ENCODE assay signal across 8 cellular contexts in the genomic region with DNA sequence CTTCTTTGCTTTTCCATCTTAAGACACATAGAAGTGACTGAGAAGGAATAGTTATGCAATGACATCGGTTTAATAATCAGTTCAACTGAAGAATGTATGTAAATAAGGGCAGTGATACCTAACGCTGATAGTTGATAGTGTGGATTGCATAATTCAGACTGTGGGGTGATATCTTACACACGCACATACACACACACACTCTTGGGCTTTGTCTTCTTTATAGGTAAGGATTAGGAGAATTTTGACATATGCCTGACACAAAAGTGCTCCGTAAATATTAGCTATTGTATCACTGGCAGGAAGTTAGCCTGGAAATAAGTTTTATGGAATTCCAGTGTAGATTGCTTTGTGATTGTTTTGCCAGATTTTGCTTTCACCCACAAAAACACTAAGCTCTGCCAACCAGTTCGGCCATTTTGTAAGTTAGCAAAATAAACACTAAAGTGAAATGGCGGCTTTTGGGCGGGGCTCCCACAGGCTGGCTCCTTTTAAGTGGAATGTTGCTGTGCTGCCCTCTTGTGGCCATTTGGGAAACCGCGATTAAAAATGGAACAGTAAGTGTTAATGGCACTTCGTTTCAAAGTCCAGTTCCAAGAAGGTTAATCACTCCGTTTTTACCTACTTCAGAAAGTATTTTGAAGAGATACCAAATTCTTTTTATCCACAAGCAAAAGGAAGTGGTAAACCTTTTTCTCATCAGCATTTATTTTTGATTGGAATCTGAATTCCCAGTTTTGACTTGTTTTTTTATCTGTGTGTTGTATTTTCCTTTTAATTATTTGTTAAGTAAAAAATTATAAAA. TPM values are rescaled to one million over a fixed set of nuclear protein-coding genes. Genes with fewer than 3 reads are reported as not detected.
DNase-seq lines count a peak whose midpoint lies in the region; ATAC-seq and TF ChIP-seq lines count a peak whose summit lies in the region.

No MANE protein-coding gene starts in this region.

- intact Hi-C loops in left ventricle myocardium inferior (cut with micrococcal nuclease) (loop anchor here (5.0 kb wide), 1 partner anchor 106 kb away; no protein-coding TSS in a partner anchor), prostate gland (cut with DNase I) (loop anchor here (1.0 to 5.0 kb wide), 2 partner anchors 36 to 109 kb away; no protein-coding TSS in a partner anchor), upper lobe of right lung (cut with DNase I) (loop anchor here (10.0 kb wide), 1 partner anchor 113 kb away; no protein-coding TSS in a partner anchor)

- no peak overlapping the region for H2AFZ ChIP-seq in H9 (ENCODE audit: low read length)

- no peak for TF ChIP-seq POLR2A in prostate gland (IDR thresholded peaks at IDR 0.05)

- H3K18ac ChIP-seq in H9 (ENCODE audit: insufficient read length, low read depth, low read length), result peak overlapping the region; percentile 77

- WGBS in H9 (ENCODE audit: extremely low coverage, insufficient read length, low lambda C conversion rate), result no CpG with 5 or more reads among the region's 11 CpGs
- 10% methylated on average over 11 of the region's 11 CpGs for WGBS in prostate gland

- H3K9me3 ChIP-seq in H9 (ENCODE audit: control insufficient read depth, low read depth, low read length) (no peaks in the 10 kb centered on the region), left ventricle myocardium inferior (replicated peaks) (no peaks in the 10 kb centered on the region), prostate gland (no peaks in the 10 kb centered on the region), upper lobe of right lung (no peaks in the 10 kb centered on the region)

- H3K27ac ChIP-seq in H9 (ENCODE audit: insufficient read length, low read depth, low read length) (peak overlapping the region; percentile 87), angular gyrus (ENCODE audit: low read depth, low read length) (peak overlapping the region; percentile 65), left ventricle myocardium inferior (replicated peaks) (peak overlapping the region; percentile 86), prostate gland (peak overlapping the region; percentile 88 to 91), upper lobe of right lung (peak overlapping the region; percentile 83)

- peak; percentile 87 for ATAC-seq in upper lobe of right lung

- H3K9me3 Mint-ChIP-seq in H9, result no peaks in the 10 kb centered on the region
- H3K9me3 Mint-ChIP-seq in T-helper 1 cell treated with Interleukin-12 subunit alpha and Interleukin-12 subunit beta and Interleukin-4 antibody, amounts not matched to agents 30 μg/mL and 1 μg/mL, for 36 hours, result no peaks in the 10 kb centered on the region

- peak overlapping the region; percentile 59 for H4K5ac ChIP-seq in H9 (ENCODE audit: insufficient read length, low read depth, low read length)

- no peak overlapping the region for H4K8ac ChIP-seq in H9 (replicated peaks; ENCODE audit: insufficient read length, low read depth, low read length)

- no peaks in the 10 kb centered on the region for H4K20me1 ChIP-seq in H9 (ENCODE audit: control insufficient read depth, insufficient read depth, insufficient read length)

- H3K27me3 ChIP-seq in H9 (ENCODE audit: insufficient read depth, low read length) (no peaks in the 10 kb centered on the region), left ventricle myocardium inferior (ENCODE audit: low read depth) (no peaks in the 10 kb centered on the region), prostate gland (replicated peaks; ENCODE audit: insufficient read depth) (no peaks in the 10 kb centered on the region), upper lobe of right lung (no peaks in the 10 kb centered on the region)

- H2BK12ac ChIP-seq in H9 (ENCODE audit: insufficient read length, low read depth, low read length), result no peak overlapping the region

- H3K4me3 ChIP-seq in left ventricle myocardium inferior (peak overlapping the region; percentile 43), prostate gland (no peak overlapping the region), upper lobe of right lung (peak overlapping the region; percentile 14)

- H2BK20ac ChIP-seq in H9 (ENCODE audit: low read depth, low read length, poor library complexity, severe bottlenecking), result no peak overlapping the region

- peaks cover 73% of the 10 kb centered on the region in 2 experiments for H3K4me1 Mint-ChIP-seq in H9
- H3K4me1 Mint-ChIP-seq in T-helper 1 cell treated with Interleukin-12 subunit alpha and Interleukin-12 subunit beta and Interleukin-4 antibody, amounts not matched to agents 30 μg/mL and 1 μg/mL, for 36 hours (ENCODE audit: low read depth), result peaks cover 77% of the 10 kb centered on the region

- H3K23ac ChIP-seq in H9 (ENCODE audit: insufficient read length, low read depth, low read length), result no peak overlapping the region

- H2BK15ac ChIP-seq in H9 (ENCODE audit: low read depth, low read length), result no peak overlapping the region

- H2BK5ac ChIP-seq in H9 (ENCODE audit: insufficient read length, low read length), result no peak overlapping the region

- H3K4me1 ChIP-seq in H9 (ENCODE audit: insufficient read depth, low read length) (peaks cover 11% of the 10 kb centered on the region; the same call in 1 of the 2 replicates), left ventricle myocardium inferior (peaks cover 98% of the 10 kb centered on the region), prostate gland (replicated peaks) (peaks cover 29% of the 10 kb centered on the region), upper lobe of right lung (peaks cover 92% of the 10 kb centered on the region)

- peak overlapping the region; percentile 5 for H3K9ac ChIP-seq in H9 (ENCODE audit: extremely low read depth, insufficient read length, low read length)

- H3K36me3 ChIP-seq in left ventricle myocardium inferior (peaks cover 6% of the 10 kb centered on the region), prostate gland (no peaks in the 10 kb centered on the region), upper lobe of right lung (no peaks in the 10 kb centered on the region)

- H3K4me3 Mint-ChIP-seq in H9, result no peak overlapping the region
- peak overlapping the region; percentile 47 for H3K4me3 Mint-ChIP-seq in T-helper 1 cell treated with Interleukin-12 subunit alpha and Interleukin-12 subunit beta and Interleukin-4 antibody, amounts not matched to agents 30 μg/mL and 1 μg/mL, for 36 hours

- no peaks in the 10 kb centered on the region for H3K23me2 ChIP-seq in H9 (ENCODE audit: insufficient read length, low read depth, low read length, poor library complexity, severe bottlenecking)

- peak; percentile 97 for DNase-seq in CD1c-positive myeloid dendritic cell (ENCODE audit: extremely low spot score)
- peak; percentile 85 for DNase-seq in H9
- DNase-seq in NCI-H1694 (lab: John Stamatoyannopoulos, UW), result peak; percentile 94
- DNase-seq in left ventricle myocardium inferior, result peak; percentile 93
- DNase-seq in prostate gland (ENCODE audit: low spot score), result peak; percentile 98
- DNase-seq in upper lobe of right lung, result peak; percentile 90

- peak overlapping the region; percentile 76 for H2AK5ac ChIP-seq in H9 (ENCODE audit: insufficient read length, low read length)

- H3T11ph ChIP-seq in H9 (ENCODE audit: low read length), result no peak overlapping the region

- peaks cover 8 to 17% (median 9%) of the 10 kb centered on the region in 3 experiments for H3K36me3 Mint-ChIP-seq in H9 (ENCODE audit: insufficient read depth in 1 of 3, low read depth in 3 of 3)
- peaks cover 28% of the 10 kb centered on the region for H3K36me3 Mint-ChIP-seq in T-helper 1 cell treated with Interleukin-12 subunit alpha and Interleukin-12 subunit beta and Interleukin-4 antibody, amounts not matched to agents 30 μg/mL and 1 μg/mL, for 36 hours (ENCODE audit: low read depth)

- no peaks in the 10 kb centered on the region for H3K27me3 Mint-ChIP-seq in H9 (ENCODE audit: low read depth)
- no peaks in the 10 kb centered on the region for H3K27me3 Mint-ChIP-seq in T-helper 1 cell treated with Interleukin-12 subunit alpha and Interleukin-12 subunit beta and Interleukin-4 antibody, amounts not matched to agents 30 μg/mL and 1 μg/mL, for 36 hours (ENCODE audit: low read depth)

- H3K56ac ChIP-seq in H9 (ENCODE audit: insufficient read length, low read depth, low read length), result no peak overlapping the region

- H3K14ac ChIP-seq in H9 (ENCODE audit: insufficient read depth, low read length), result no peak overlapping the region

- H3K4me2 ChIP-seq in H9 (ENCODE audit: insufficient read depth, insufficient read length, low read length), result no peak overlapping the region

- H3K79me2 ChIP-seq in H9 (ENCODE audit: insufficient read depth, low read length), result peaks cover 27% of the 10 kb centered on the region

- H3K79me1 ChIP-seq in H9 (ENCODE audit: insufficient read depth, low read depth, low read length, poor library complexity, severe bottlenecking), result no peaks in the 10 kb centered on the region

- H3K27ac Mint-ChIP-seq in H9, result peak overlapping the region; percentile 86 to 97 (median 95)
- H3K27ac Mint-ChIP-seq in T-helper 1 cell treated with Interleukin-12 subunit alpha and Interleukin-12 subunit beta and Interleukin-4 antibody, amounts not matched to agents 30 μg/mL and 1 μg/mL, for 36 hours, result peak overlapping the region; percentile 81

- no peak overlapping the region for H3K4ac ChIP-seq in H9 (ENCODE audit: low read depth, low read length)

- peak; percentile 94 for TF ChIP-seq CTCF in H9 (conservative IDR thresholded peaks at IDR 0.05)
- peak; percentile 91 for TF ChIP-seq CTCF in left ventricle myocardium inferior (IDR thresholded peaks at IDR 0.05; ENCODE audit: borderline replicate concordance)
- TF ChIP-seq CTCF in prostate gland (IDR thresholded peaks at IDR 0.05), result peak; percentile 94 to 100 (median 98)
- peak; percentile 90 for TF ChIP-seq CTCF in upper lobe of right lung (IDR thresholded peaks at IDR 0.05)

- no peak overlapping the region for H2BK120ac ChIP-seq in H9 (ENCODE audit: low read depth, low read length, poor library complexity, severe bottlenecking)

- no peak overlapping the region for H4K91ac ChIP-seq in H9 (ENCODE audit: insufficient read length, low read depth, low read length)

RNA-seq across cellular contexts. Expression of a gene that starts 17.7 kb away (rescaled TPM):
- total RNA-seq in H9 (2021), result 56.7 and 63.3 TPM in 2 replicates
- total RNA-seq in left ventricle myocardium inferior, result 41.3 TPM
- total RNA-seq in prostate gland, result 100 to 1,000 TPM in 1 of 2 donors, 10 to 100 TPM in 1; 76.3 to 137 TPM
- 161 TPM for total RNA-seq in upper lobe of right lung

Comparison
In these comparisons a context has a peak if more than half of its experiments do, and no peak if none do; other contexts are left out.
1. H3K4me3 ChIP-seq: peak in left ventricle myocardium inferior (single experiment) and upper lobe of right lung (single experiment); none in prostate gland (0 of 2).
2. Peak in every context shown above with its lines, with median percentiles within 50 percentile points of each other: DNase-seq, H3K27ac ChIP-seq and CTCF ChIP-seq.